ENCODE assay signal across 8 cellular contexts in the genomic region with DNA sequence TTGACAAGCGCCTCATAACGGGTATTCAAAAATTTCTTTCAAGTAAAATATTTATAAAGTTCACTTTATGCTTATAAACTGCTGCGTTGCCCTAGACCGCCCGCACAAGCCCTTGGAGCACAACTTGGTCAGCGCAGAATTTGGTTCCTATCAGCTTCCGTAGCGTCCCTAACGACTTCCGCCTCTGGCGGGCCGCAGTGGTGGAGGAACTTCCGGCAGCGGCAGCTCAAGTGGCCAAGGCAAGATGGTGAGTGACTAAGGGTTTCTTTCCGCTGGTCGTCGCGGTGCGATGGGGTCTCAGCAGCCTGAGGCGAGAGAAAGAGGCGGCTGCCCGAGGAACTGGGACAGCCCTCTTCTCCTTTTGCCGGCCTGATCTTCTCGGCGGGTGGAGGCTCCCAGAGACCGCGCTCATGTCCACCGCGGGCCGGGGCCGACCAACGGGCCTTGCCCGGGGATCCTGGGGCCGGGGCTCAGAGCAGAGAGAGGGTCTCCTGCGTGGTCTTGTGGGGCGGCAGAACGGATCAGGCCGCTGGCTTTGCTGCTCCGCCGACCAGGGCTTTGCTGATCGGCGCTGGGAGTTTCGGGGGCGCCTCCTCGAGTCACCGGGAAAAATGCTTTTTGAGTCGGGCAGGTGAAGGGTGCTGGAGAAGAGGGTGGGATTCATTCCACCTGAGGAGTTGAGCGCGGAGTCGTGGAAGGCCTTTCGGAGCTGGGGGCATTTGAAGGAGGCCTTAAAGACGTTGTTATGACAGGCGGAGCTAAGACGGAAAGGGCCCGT. TPM values are rescaled to one million over a fixed set of nuclear protein-coding genes. Genes with fewer than 3 reads are reported as not detected.
DNase-seq lines count a peak whose midpoint lies in the region; ATAC-seq, FAIRE-seq and TF ChIP-seq lines count a peak whose summit lies in the region.

A gene (plus strand): TSS at position 200 of the 778 bp plus-strand sequence. CDS start 45 bp downstream, at position 245.

- peak; percentile 19 to 78 (median 66) for TF ChIP-seq POLR2A in body of pancreas (IDR thresholded peaks at IDR 0.05)

- H3K4me1 ChIP-seq in body of pancreas: peaks cover 20% of the 10 kb centered on the region

- peak; percentile 50 for FAIRE-seq in TTC549 (lab: Jason Lieb, UNC)

- H3K4me3 ChIP-seq in body of pancreas: peak within 1 kb of the TSS; percentile 21 to 86
- peak within 1 kb of the TSS; percentile 96 for H3K4me3 ChIP-seq in iPS-11a (ENCODE audit: low read depth, low read length)
- peak within 1 kb of the TSS; percentile 79 for H3K4me3 ChIP-seq in skeletal muscle cell (ENCODE audit: low read depth, low read length)

- TF ChIP-seq CTCF in 22Rv1 (IDR thresholded peaks at IDR 0.05) (no peak), body of pancreas (IDR thresholded peaks at IDR 0.05) (peak in 3 of 7 experiments; percentile 12 to 35 (median 14))

- H3K27me3 ChIP-seq in body of pancreas: no peaks in the 10 kb centered on the region

- 0% methylated on average over 30 to 55 of the region's 55 CpGs for WGBS in body of pancreas, 2 donors

- H3K27ac ChIP-seq in 22Rv1: peak within 1 kb of the TSS; percentile 67
- peak within 1 kb of the TSS in 3 of 4 donors; percentile 41 to 66 (median 52) for H3K27ac ChIP-seq in body of pancreas

- peaks cover 3 to 4% of the 10 kb centered on the region in 2 donors for H3K36me3 ChIP-seq in body of pancreas (replicated peaks in 1 of 2; ENCODE audit: insufficient read depth in 1 of 2, low read depth in 2 of 2)

- peak; percentile 93 for DNase-seq in NCI-H2107 treated with DMSO at 0.1 percent for 48 hours (lab: John Stamatoyannopoulos, UW; ENCODE audit: unreplicated experiment)
- peak; percentile 88 to 93 (median 92) for DNase-seq in body of pancreas
- peak; percentile 83 for DNase-seq in skeletal muscle cell (ENCODE audit: low read depth)

- ATAC-seq in GM18520 (IDR thresholded peaks at IDR 0.05; ENCODE audit: unreplicated experiment): peak; percentile 83
- ATAC-seq in HG03064 (IDR thresholded peaks at IDR 0.05; ENCODE audit: low read depth, unreplicated experiment): peak; percentile 97
- peak; percentile 98 for ATAC-seq in body of pancreas

- no peaks in the 10 kb centered on the region for H3K9me3 ChIP-seq in body of pancreas

- intact Hi-C loops in body of pancreas (cut with DNase I): no loop called here

RNA-seq across cellular contexts. Expression of the gene that starts here (rescaled TPM):
- total RNA-seq in body of pancreas: 10 to 100 TPM; 25.7 to 49.0 TPM

Comparison
In these comparisons a context has a peak if more than half of its experiments do, and no peak if none do; other contexts are left out.
1. Peak in every context shown above with its lines: DNase-seq, ATAC-seq, H3K4me3 ChIP-seq and H3K27ac ChIP-seq.